ENCODE assay signal across 9 cellular contexts in genomic region chr6:43495409-43495941, GRCh38. TPM values are rescaled to one million over a fixed set of nuclear protein-coding genes. Genes with fewer than 3 reads are reported as not detected.
DNase-seq lines count a peak whose midpoint lies in the region; ATAC-seq and TF ChIP-seq lines count a peak whose summit lies in the region.
"Had no signal": no experiment of that assay in that cellular context is flagged by ENCODE, and none has a peak within 500 bp of the region (broad histone marks: within the 10 kb centered on the region; RNA-seq: fewer than 3 reads in every experiment).

No MANE protein-coding gene starts in this region.

- H3K79me2 ChIP-seq in PC-3 (ENCODE audit: low read length) = peaks cover 34% of the 10 kb centered on the region

- CTCF ChIA-PET in activated naive CD4-positive, alpha-beta T cell treated with anti-CD3 and anti-CD28 coated beads, Interleukin-2, amount 10 ng/mL, durations not matched to agents 7 days and 5 days (lab: Charles Lee) = interaction anchor here (0.8 to 6.3 kb wide), 9 partner anchors 10 to 266 kb away, joined by 3 to 44 read pairs (median 4); partner anchors contain the start of gene DNPH1
- CTCF ChIA-PET in PC-3 (lab: Charles Lee) = no interaction called here

- peak overlapping the region; percentile 87 for H3K27ac Mint-ChIP-seq in activated naive CD4-positive, alpha-beta T cell treated with anti-CD3 and anti-CD28 coated beads, Interleukin-2, amount 10 ng/mL, durations not matched to agents 7 days and 5 days
- H3K27ac Mint-ChIP-seq: stimulated activated naive B cell treated with anti-CD40 and anti-IgM and Interleukin-4, amounts not matched to agents 10 μg/mL and 1 μg/mL and 100 μg/mL, for 72 hours had no signal

- TF ChIP-seq CTCF in PC-3 (conservative IDR thresholded peaks at IDR 0.05; ENCODE audit: low read depth, low read length) (peak; percentile 58), epithelial cell of esophagus (IDR thresholded peaks at IDR 0.05; ENCODE audit: insufficient read depth, low read depth, low read length, missing control alignments) (peak; percentile 46)

- H3K9ac ChIP-seq in PC-3 (ENCODE audit: low read length) = no peak overlapping the region

- H3K36me3 ChIP-seq in PC-3 (ENCODE audit: low read depth, low read length) = peaks cover 7% of the 10 kb centered on the region

- H3K36me3 Mint-ChIP-seq in activated naive CD4-positive, alpha-beta T cell treated with anti-CD3 and anti-CD28 coated beads, Interleukin-2, amount 10 ng/mL, durations not matched to agents 7 days and 5 days = peaks cover 10% of the 10 kb centered on the region

- H3K9me2 ChIP-seq in PC-3 (replicated peaks; ENCODE audit: low read length) = no peaks in the 10 kb centered on the region

- no peak overlapping the region for H3K4me3 Mint-ChIP-seq in activated naive CD4-positive, alpha-beta T cell treated with anti-CD3 and anti-CD28 coated beads, Interleukin-2, amount 10 ng/mL, durations not matched to agents 7 days and 5 days
- H3K4me3 Mint-ChIP-seq: stimulated activated naive B cell treated with anti-CD40 and anti-IgM and Interleukin-4, amounts not matched to agents 10 μg/mL and 1 μg/mL and 100 μg/mL, for 72 hours had no signal

- H3K4me1 Mint-ChIP-seq in activated naive CD4-positive, alpha-beta T cell treated with anti-CD3 and anti-CD28 coated beads, Interleukin-2, amount 10 ng/mL, durations not matched to agents 7 days and 5 days = peaks cover 21% of the 10 kb centered on the region

- H2AFZ ChIP-seq in PC-3 (ENCODE audit: low read length) = no peak overlapping the region

- no peaks in the 10 kb centered on the region for H3F3A ChIP-seq in PC-3 (ENCODE audit: low read length, unreplicated experiment)

- POLR2A ChIA-PET in PC-3 (lab: Charles Lee; ENCODE audit: unreplicated experiment) = no interaction called here

- 0 out of 2 replicates have a peak, but pooled peaks cover 7% of the 10 kb centered on the region for H4K20me1 ChIP-seq in PC-3 (ENCODE audit: low read length)

- H3K27me3 ChIP-seq in PC-3 (ENCODE audit: low read length) = no peaks in the 10 kb centered on the region

- no peaks in the 10 kb centered on the region for H3K9me3 ChIP-seq in PC-3 (ENCODE audit: low read length)

- intact Hi-C loops in PC-3 (cut with micrococcal nuclease) (no loop called here), cardiac septum (cut with DNase I) (no loop called here)

- H3K4me2 ChIP-seq in PC-3 (ENCODE audit: low read length) = no peak overlapping the region

- H3K4me1 ChIP-seq in PC-3 (ENCODE audit: insufficient read depth, low read length) = peaks cover 4% of the 10 kb centered on the region; the same call in 1 of the 2 replicates

- ATAC-seq in PC-3 (peak; percentile 71), GM18868 (IDR thresholded peaks at IDR 0.05; ENCODE audit: unreplicated experiment) (no peak)
- ATAC-seq: stimulated activated naive B cell treated with anti-CD40 and anti-IgM and Interleukin-4, amounts not matched to agents 10 μg/mL and 1 μg/mL and 100 μg/mL, for 72 hours had no signal

- H3K27me3 Mint-ChIP-seq in activated naive CD4-positive, alpha-beta T cell treated with anti-CD3 and anti-CD28 coated beads, Interleukin-2, amount 10 ng/mL, durations not matched to agents 7 days and 5 days = no peaks in the 10 kb centered on the region
- H3K27me3 Mint-ChIP-seq: stimulated activated naive B cell treated with anti-CD40 and anti-IgM and Interleukin-4, amounts not matched to agents 10 μg/mL and 1 μg/mL and 100 μg/mL, for 72 hours had no signal

- no TSS peak for BruUV-seq in PC-3 (replicated peaks; lab: Mats Ljungman, UMichigan)

- H3K27ac ChIP-seq in PC-3 (ENCODE audit: low read length) (no peak overlapping the region), temporal lobe (ENCODE audit: low read depth, low read length) (peak overlapping the region; percentile 63), caudate nucleus (ENCODE audit: low read depth, low read length) (no peak overlapping the region)

- H3K9me3 Mint-ChIP-seq in activated naive CD4-positive, alpha-beta T cell treated with anti-CD3 and anti-CD28 coated beads, Interleukin-2, amount 10 ng/mL, durations not matched to agents 7 days and 5 days = no peaks in the 10 kb centered on the region
- H3K9me3 Mint-ChIP-seq: stimulated activated naive B cell treated with anti-CD40 and anti-IgM and Interleukin-4, amounts not matched to agents 10 μg/mL and 1 μg/mL and 100 μg/mL, for 72 hours had no signal

- H3K4me3 ChIP-seq in PC-3 (ENCODE audit: low read length) = no peak overlapping the region
- H3K4me3 ChIP-seq in epithelial cell of esophagus (ENCODE audit: low read length) = no peak overlapping the region

- peak; percentile 55 for DNase-seq in activated naive CD4-positive, alpha-beta T cell treated with anti-CD3 and anti-CD28 coated beads, Interleukin-2, amount 10 ng/mL, durations not matched to agents 7 days and 5 days
- DNase-seq in activated naive CD4-positive, alpha-beta T cell treated with anti-CD3 and anti-CD28 coated beads, Interleukin-2, amount 50 U/mL, for 16 hours = no peak
- peak; percentile 41 for DNase-seq in PC-3
- peak; percentile 54 for DNase-seq in epithelial cell of esophagus (ENCODE audit: low read depth)
- DNase-seq in caudate nucleus (lab: John Stamatoyannopoulos, UW) = no peak
- DNase-seq in cardiac septum (ENCODE audit: low spot score) = no peak
- DNase-seq: stimulated activated naive B cell treated with anti-CD40 and anti-IgM and Interleukin-4, amounts not matched to agents 10 μg/mL and 1 μg/mL and 100 μg/mL, for 72 hours had no signal

RNA-seq across cellular contexts. Expression of gene LRRC73, which starts 14.7 kb away (rescaled TPM):
- 0.22 and 0.75 TPM in 2 replicates for total RNA-seq in PC-3 (2014; rRNA removed)
- 5.7 TPM for total RNA-seq in temporal lobe
- 1.5 TPM for total RNA-seq in cardiac septum

RNA-seq across cellular contexts. Expression of gene TJAP1, which starts 18.1 kb away (rescaled TPM):
- total RNA-seq in PC-3 (2014; rRNA removed) (28.5 and 40.0 TPM in 2 replicates), temporal lobe (4.4 TPM), cardiac septum (25.1 TPM)

RNA-seq across cellular contexts. Expression of gene YIPF3, which starts 21.3 kb away (rescaled TPM):
- total RNA-seq in PC-3 (2014; rRNA removed) (89.7 and 93.9 TPM in 2 replicates), temporal lobe (61.0 TPM), cardiac septum (65.7 TPM)

RNA-seq across cellular contexts. Expression of gene POLR1C, which starts 21.4 kb away (rescaled TPM):
- total RNA-seq in PC-3 (2014; rRNA removed) = 61.4 and 69.7 TPM in 2 replicates
- 18.4 TPM for total RNA-seq in temporal lobe
- 14.8 TPM for total RNA-seq in cardiac septum

RNA-seq across cellular contexts. Expression of gene DLK2, which starts 40.1 kb away (rescaled TPM):
- total RNA-seq in PC-3 (2014; rRNA removed) = 1.4 and 4.4 TPM in 2 replicates
- 4.4 TPM for total RNA-seq in temporal lobe
- total RNA-seq in cardiac septum = 2.9 TPM

Comparison
In these comparisons a context has a peak if more than half of its experiments do, and no peak if none do; other contexts are left out.
1. DNase-seq: peak in activated naive CD4-positive, alpha-beta T cell treated with anti-CD3 and anti-CD28 coated beads, Interleukin-2, amount 10 ng/mL, durations not matched to agents 7 days and 5 days (single experiment), PC-3 (single experiment) and epithelial cell of esophagus (single experiment); none in activated naive CD4-positive, alpha-beta T cell treated with anti-CD3 and anti-CD28 coated beads, Interleukin-2, amount 50 U/mL, for 16 hours (single experiment), caudate nucleus (0 of 61) and cardiac septum (single experiment).